ENCODE assay signal across 2 cellular contexts in the genomic region with DNA sequence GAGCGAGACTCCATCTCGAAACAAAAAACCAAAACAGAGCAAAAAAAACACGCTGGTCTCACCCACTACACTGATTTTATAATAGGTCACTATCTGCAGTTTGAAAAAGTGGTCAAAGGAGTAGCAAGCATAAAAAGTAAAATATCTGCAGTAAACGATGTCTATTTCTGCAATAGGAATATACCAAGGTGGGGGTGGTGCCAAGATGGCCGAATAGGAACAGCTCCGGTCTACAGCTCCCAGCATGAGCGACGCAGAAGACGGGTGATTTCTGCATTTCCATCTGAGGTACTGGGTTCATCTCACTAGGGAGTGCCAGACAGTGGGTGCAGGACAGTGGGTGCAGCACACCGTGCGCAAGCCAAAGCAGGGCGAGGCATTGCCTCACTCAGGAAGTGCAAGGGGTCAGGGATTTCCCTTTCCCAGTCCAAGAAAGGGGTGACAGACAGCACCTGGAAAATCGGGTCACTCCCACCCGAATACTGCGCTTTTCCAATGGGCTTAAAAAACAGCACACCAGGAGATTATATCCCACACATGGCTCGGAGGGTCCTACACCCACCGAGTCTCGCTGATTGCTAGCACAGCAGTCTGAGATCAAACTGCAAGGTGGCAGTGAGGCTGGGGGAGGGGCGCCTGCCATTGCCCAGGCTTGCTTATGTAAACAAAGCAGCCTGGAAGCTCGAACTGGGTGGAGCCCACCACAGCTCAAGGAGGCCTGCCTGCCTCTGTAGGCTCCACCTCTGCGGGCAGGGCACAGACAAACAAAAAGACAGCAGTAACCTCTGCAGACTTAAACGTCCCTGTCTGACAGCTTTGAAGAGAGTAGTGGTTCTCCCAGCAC.
TF ChIP-seq lines count a peak whose summit lies in the region.
"Not testable (repeated sequence)": the region's sequence is repeated elsewhere in the genome, so short reads cannot be mapped to it uniquely, and the experiment has no call there.

No MANE protein-coding gene starts in this region.

TF ChIP-seq in A549, 52 proteins besides CTCF, POLR2A, EP300 and RAD21:
- TF ChIP-seq JUN (IDR thresholded peaks at IDR 0.05) (peak in 1 of 2 experiments; percentile 38; a peak in 1 of 5 replicates), RARB (CRISPR knock-in tag; IDR thresholded peaks at IDR 0.05) (peak; percentile 52; the same call in 1 of the 2 replicates), CEBPB (IDR thresholded peaks at IDR 0.05) (peak in 1 of 2 experiments; percentile 71; a peak in 2 of 4 replicates)
- TF ChIP-seq, protein P1, sequence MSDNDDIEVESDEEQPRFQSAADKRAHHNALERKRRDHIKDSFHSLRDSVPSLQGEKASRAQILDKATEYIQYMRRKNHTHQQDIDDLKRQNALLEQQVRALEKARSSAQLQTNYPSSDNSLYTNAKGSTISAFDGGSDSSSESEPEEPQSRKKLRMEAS (IDR thresholded peaks at IDR 0.05) = peak; percentile 48; the same call in 1 of the 2 replicates

TF ChIP-seq in HepG2, 621 proteins besides CTCF, POLR2A, EP300 and RAD21:
- not testable (repeated sequence) for TF ChIP-seq FOXA1 (IDR thresholded peaks at IDR 0.05)
- TF ChIP-seq FOXA1 (CRISPR knock-in tag; IDR thresholded peaks at IDR 0.05) = peak; percentile 69
- TF ChIP-seq, protein P2, sequence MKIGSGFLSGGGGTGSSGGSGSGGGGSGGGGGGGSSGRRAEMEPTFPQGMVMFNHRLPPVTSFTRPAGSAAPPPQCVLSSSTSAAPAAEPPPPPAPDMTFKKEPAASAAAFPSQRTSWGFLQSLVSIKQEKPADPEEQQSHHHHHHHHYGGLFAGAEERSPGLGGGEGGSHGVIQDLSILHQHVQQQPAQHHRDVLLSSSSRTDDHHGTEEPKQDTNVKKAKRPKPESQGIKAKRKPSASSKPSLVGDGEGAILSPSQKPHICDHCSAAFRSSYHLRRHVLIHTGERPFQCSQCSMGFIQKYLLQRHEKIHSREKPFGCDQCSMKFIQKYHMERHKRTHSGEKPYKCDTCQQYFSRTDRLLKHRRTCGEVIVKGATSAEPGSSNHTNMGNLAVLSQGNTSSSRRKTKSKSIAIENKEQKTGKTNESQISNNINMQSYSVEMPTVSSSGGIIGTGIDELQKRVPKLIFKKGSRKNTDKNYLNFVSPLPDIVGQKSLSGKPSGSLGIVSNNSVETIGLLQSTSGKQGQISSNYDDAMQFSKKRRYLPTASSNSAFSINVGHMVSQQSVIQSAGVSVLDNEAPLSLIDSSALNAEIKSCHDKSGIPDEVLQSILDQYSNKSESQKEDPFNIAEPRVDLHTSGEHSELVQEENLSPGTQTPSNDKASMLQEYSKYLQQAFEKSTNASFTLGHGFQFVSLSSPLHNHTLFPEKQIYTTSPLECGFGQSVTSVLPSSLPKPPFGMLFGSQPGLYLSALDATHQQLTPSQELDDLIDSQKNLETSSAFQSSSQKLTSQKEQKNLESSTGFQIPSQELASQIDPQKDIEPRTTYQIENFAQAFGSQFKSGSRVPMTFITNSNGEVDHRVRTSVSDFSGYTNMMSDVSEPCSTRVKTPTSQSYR (CRISPR knock-in tag; IDR thresholded peaks at IDR 0.05; ENCODE audit: borderline replicate concordance) = peak; percentile 89
- TF ChIP-seq FOXA3 (CRISPR knock-in tag; IDR thresholded peaks at IDR 0.05) = peak; percentile 38; the same call in 1 of the 2 replicates
